In the genomic region with DNA sequence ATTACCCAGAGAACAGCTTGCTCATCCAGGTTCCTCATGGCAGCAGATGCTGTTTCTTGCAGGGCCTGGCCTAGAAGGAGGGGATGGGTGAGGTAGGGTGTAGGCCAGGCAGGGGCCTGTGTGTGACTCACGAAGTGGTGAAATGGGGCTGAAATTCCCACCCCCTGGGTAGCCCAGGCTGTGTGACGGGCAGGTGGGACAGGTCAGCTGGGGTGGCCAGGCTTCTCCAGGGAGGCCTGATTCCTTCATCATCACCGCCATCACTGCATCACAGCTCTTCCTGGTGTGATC, we compare ENCODE assay signal across 24 cellular contexts.
"Had no signal": no experiment of that assay in that cellular context is flagged by ENCODE, and none has a peak within 500 bp of the region (broad histone marks: within the 10 kb centered on the region; RNA-seq: fewer than 3 reads in every experiment).

No MANE protein-coding gene starts in this region.

- H3K36me3 ChIP-seq: neural progenitor cell, neutrophil, ovary, right lobe of liver, sigmoid colon, stomach, thoracic aorta, thyroid gland, transverse colon, upper lobe of right lung, uterus had no signal

- H3K9ac ChIP-seq: neural progenitor cell, parathyroid adenoma had no signal

- H3K79me2 ChIP-seq: parathyroid adenoma had no signal

- DNase-seq: naive thymus-derived CD4-positive, alpha-beta T cell; natural killer cell; nucleus accumbens; ovary; right lobe of liver; sigmoid colon; small intestine; stimulated activated CD4-positive, alpha-beta T cell treated with anti-CD3 and anti-CD28 coated beads, Interleukin-15, amount 100 ng/mL, for 24 hours; stimulated activated CD4-positive, alpha-beta T cell treated with anti-CD3 and anti-CD28 coated beads, Interleukin-2, amount 100 ng/mL, for 24 hours; stimulated activated CD4-positive, alpha-beta T cell treated with anti-CD3 and anti-CD28 coated beads, Interleukin-2, amount 100 ng/mL, for 48 hours; stimulated activated CD4-positive, alpha-beta T cell treated with anti-CD3 and anti-CD28 coated beads, Interleukin-4, amount 100 ng/mL, for 24 hours; stimulated activated naive B cell treated with anti-CD40 and anti-IgM and Interleukin-4, amounts not matched to agents 10 μg/mL and 1 μg/mL and 100 μg/mL, for 72 hours; stimulated activated naive CD4-positive, alpha-beta T cell treated with Interleukin-2 at 50 U/mL for 16 hours; stomach; thyroid gland; transverse colon; upper lobe of right lung; uterus had no signal

- ATAC-seq: naive thymus-derived CD4-positive, alpha-beta T cell; natural killer cell; right cardiac atrium; right lobe of liver; stimulated activated naive B cell treated with anti-CD40 and anti-IgM and Interleukin-4, amounts not matched to agents 10 μg/mL and 1 μg/mL and 100 μg/mL, for 72 hours; upper lobe of right lung had no signal

- H3K27ac ChIP-seq: neural progenitor cell, neutrophil, ovary, parathyroid adenoma, psoas muscle, right lobe of liver, sigmoid colon, stomach, thoracic aorta, thyroid gland, transverse colon, upper lobe of right lung, uterus had no signal

- H2AFZ ChIP-seq: neural progenitor cell, parathyroid adenoma had no signal

- H3K4me2 ChIP-seq: neural progenitor cell had no signal

- H3K9me3 ChIP-seq: neutrophil, ovary, psoas muscle, right lobe of liver, sigmoid colon, thoracic aorta, thyroid gland, transverse colon, upper lobe of right lung, uterus had no signal

- H3K27me3 ChIP-seq: ovary, right lobe of liver, thyroid gland had no signal

- H3K4me3 ChIP-seq: neural progenitor cell, ovary, psoas muscle, right lobe of liver, sigmoid colon, stomach, thoracic aorta, thyroid gland, transverse colon, upper lobe of right lung, uterus had no signal

- H3K4me1 ChIP-seq: neural progenitor cell, parathyroid adenoma, psoas muscle, right lobe of liver, stomach, thyroid gland, transverse colon, upper lobe of right lung, uterus had no signal
